Comparison of ENCODE assay signal across 34 cellular contexts in genomic region chr17:68804777-68805176, GRCh38.
"Had no signal": no experiment of that assay in that cellular context is flagged by ENCODE, and none has a peak within 500 bp of the region (broad histone marks: within the 10 kb centered on the region; RNA-seq: fewer than 3 reads in every experiment).

No MANE protein-coding gene starts in this region.

- H3K36me3 ChIP-seq: SJCRH30 had no signal

- H3K9me3 ChIP-seq: SJCRH30 had no signal

- FAIRE-seq: RCC 7860 had no signal

- H3K4me2 ChIP-seq: KMS-11, PC-9 had no signal

- H3K27ac ChIP-seq: KMS-11, PC-9, RWPE1, SJCRH30, SK-N-MC had no signal

- H3K4me1 ChIP-seq: SJCRH30 had no signal

- H3K4me3 ChIP-seq: PC-9, SJCRH30, SK-N-MC had no signal

- DNase-seq: Karpas-422, MM.1S, NCI-H1048, NCI-H1092 treated with DMSO at 0.1 percent for 48 hours, NCI-H1105 treated with DMSO at 0.1 percent for 48 hours, NCI-H1417, NCI-H1436, NCI-H146, NCI-H1694, NCI-H187, NCI-H1930, NCI-H2029 treated with DMSO at 0.1 percent for 48 hours, NCI-H2081 treated with DMSO at 0.1 percent for 48 hours, NCI-H2107, NCI-H2171, NCI-H226, NCI-H446 treated with DMSO at 0.1 percent for 48 hours, NCI-H510A, NCI-H524, NCI-H526, NCI-H69, NCI-H748 treated with DMSO at 0.1 percent for 48 hours, NCI-H82, PC-9, SHP77, SIG-M5, SJCRH30 had no signal

- H2AFZ ChIP-seq: PC-9 had no signal

- H3K9ac ChIP-seq: KMS-11 had no signal

- ATAC-seq: Panc1, Right ventricle myocardium inferior, SK-N-SH treated with all-trans-retinoic acid at 6 μM for 48 hours had no signal
